Comparison of ENCODE assay signal across 21 cellular contexts in the genomic region with DNA sequence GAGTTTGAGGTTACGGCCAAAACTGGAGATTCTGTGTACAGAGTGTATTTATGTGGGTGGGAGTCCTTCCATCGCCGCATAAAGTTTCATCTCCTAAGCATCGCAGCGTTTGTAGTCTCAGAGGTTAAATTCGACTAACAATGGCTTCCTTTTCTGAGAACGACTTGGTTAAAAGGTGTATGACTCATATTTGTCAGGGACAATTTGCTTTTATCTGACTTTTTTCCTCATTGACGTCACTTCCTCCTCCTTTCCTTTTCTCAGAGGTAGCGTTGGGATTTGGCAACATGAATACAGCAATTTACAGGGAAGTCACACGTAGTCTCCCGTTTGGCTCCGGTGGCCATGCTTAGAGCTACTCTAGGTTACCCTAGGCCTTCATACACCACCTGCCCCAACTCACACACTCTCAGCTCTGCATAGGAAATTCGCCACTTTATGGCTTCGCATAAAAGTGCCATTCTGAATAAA. TPM values are rescaled to one million over a fixed set of nuclear protein-coding genes. Genes with fewer than 3 reads are reported as not detected.
DNase-seq lines count a peak whose midpoint lies in the region; ATAC-seq, FAIRE-seq and TF ChIP-seq lines count a peak whose summit lies in the region.
"Had no signal": no experiment of that assay in that cellular context is flagged by ENCODE, and none has a peak within 500 bp of the region (broad histone marks: within the 10 kb centered on the region; RNA-seq: fewer than 3 reads in every experiment).

No MANE protein-coding gene starts in this region.

- no peak overlapping the region for H3K4me3 Mint-ChIP-seq in nephron
- H3K4me3 Mint-ChIP-seq: activated CD4-positive, alpha-beta memory T cell treated with anti-CD3 and anti-CD28 coated beads, Interleukin-2, amount 10 ng/mL, durations not matched to agents 7 days and 5 days; activated T-cell treated with anti-CD3 and anti-CD28 coated beads, Interleukin-2, amount 50 U/mL, for 4 hours; stimulated activated naive CD8-positive, alpha-beta T cell treated with anti-CD3 and anti-CD28 coated beads, Interleukin-15, Interleukin-2, amounts not matched to agents 100 ng/mL and 50 ng/mL, for 24 hours; T-cell had no signal

- TF ChIP-seq RAD21 in IMR-90 (IDR thresholded peaks at IDR 0.05; ENCODE audit: low read length) (no peak), H1 (IDR thresholded peaks at IDR 0.05 in 1 of 2, conservative IDR thresholded peaks at IDR 0.05 in 1 of 2; ENCODE audit: low read depth in 2 of 2, low read length in 2 of 2) (no peak)

- H3K4me2 ChIP-seq in IMR-90 (ENCODE audit: low read depth, low read length) (no peak overlapping the region), H1 (ENCODE audit: insufficient read depth in 1 of 2, low read depth in 2 of 2, low read length in 2 of 2) (0 out of 4 replicates have a peak overlapping the region, but pooled peaks of 1 of the 2 experiments have one; percentile 14)

- H3K36me3 ChIP-seq in IMR-90 (ENCODE audit: control insufficient read depth, insufficient read depth, low read length) (no peaks in the 10 kb centered on the region), H1 (ENCODE audit: control insufficient read depth in 2 of 4, insufficient read depth in 4 of 4, low read length in 3 of 4) (no peaks in the 10 kb centered on the region)
- H3K36me3 ChIP-seq: brain microvascular endothelial cell, gastroesophageal sphincter, left lung, upper lobe of left lung had no signal

- peak overlapping the region; percentile 73 to 90 (median 89) for H3K27ac Mint-ChIP-seq in nephron
- H3K27ac Mint-ChIP-seq: activated CD4-positive, alpha-beta memory T cell treated with anti-CD3 and anti-CD28 coated beads, Interleukin-2, amount 10 ng/mL, durations not matched to agents 7 days and 5 days; stimulated activated naive CD8-positive, alpha-beta T cell treated with anti-CD3 and anti-CD28 coated beads, Interleukin-15, Interleukin-2, amounts not matched to agents 100 ng/mL and 50 ng/mL, for 24 hours; T-cell had no signal

- H3K79me2 ChIP-seq in H1 (ENCODE audit: control insufficient read depth in 1 of 2, insufficient read depth in 2 of 2, low read length in 2 of 2), result no peaks in the 10 kb centered on the region

- H4K20me1 ChIP-seq in IMR-90 (ENCODE audit: insufficient read depth, low read length) (no peaks in the 10 kb centered on the region), H1 (replicated peaks in 1 of 2; ENCODE audit: control insufficient read depth in 1 of 2, insufficient read depth in 2 of 2, low read length in 2 of 2) (no peaks in the 10 kb centered on the region)

- H2BK5ac ChIP-seq in IMR-90 (ENCODE audit: low read depth, low read length, poor library complexity, severe bottlenecking), result no peak overlapping the region
- H2BK5ac ChIP-seq in H1 (ENCODE audit: low read depth, low read length), result no peak overlapping the region

- H2AK5ac ChIP-seq in IMR-90 (ENCODE audit: low read depth, low read length), result no peak overlapping the region
- no peak overlapping the region for H2AK5ac ChIP-seq in H1 (ENCODE audit: low read depth, low read length)

- POLR2A ChIA-PET in IMR-90 (lab: Charles Lee; ENCODE audit: unreplicated experiment) (no interaction called here), H1 (lab: Charles Lee; ENCODE audit: partially characterized antibody) (no interaction called here)

- CTCF ChIA-PET in IMR-90 (lab: Yijun Ruan, JAX) (no interaction called here), H1 (lab: Charles Lee; ENCODE audit: partially characterized antibody) (interaction anchor here (0.6 kb wide), 1 partner anchor 440 kb away, joined by 3 read pairs; no protein-coding TSS in a partner anchor)

- H2BK12ac ChIP-seq in H1 (ENCODE audit: low read depth, low read length), result no peak overlapping the region

- no peaks in the 10 kb centered on the region for H3K9me3 Mint-ChIP-seq in nephron
- H3K9me3 Mint-ChIP-seq: stimulated activated naive CD8-positive, alpha-beta T cell treated with anti-CD3 and anti-CD28 coated beads, Interleukin-15, Interleukin-2, amounts not matched to agents 100 ng/mL and 50 ng/mL, for 24 hours; T-cell had no signal

- H3K27ac ChIP-seq in IMR-90 (ENCODE audit: insufficient read depth, low read length) (no peak overlapping the region), H1 (ENCODE audit: low read depth, low read length) (no peak overlapping the region)
- H3K27ac ChIP-seq: brain microvascular endothelial cell, left lung, upper lobe of left lung had no signal

- H3K18ac ChIP-seq in IMR-90 (ENCODE audit: low read depth, low read length) (no peak overlapping the region), H1 (ENCODE audit: extremely low read depth, low read length) (0 out of 2 replicates have a peak overlapping the region, but pooled peaks have one; percentile 11)

- ATAC-seq in IMR-90 (ENCODE audit: low read depth) (no peak), HG03442 (IDR thresholded peaks at IDR 0.05; ENCODE audit: unreplicated experiment) (no peak)
- ATAC-seq: activated T-cell treated with anti-CD3 and anti-CD28 coated beads, Interleukin-2, amount 50 U/mL, for 4 hours; gastroesophageal sphincter; left lung; Right ventricle myocardium inferior; T-cell had no signal

- no peak overlapping the region; the same call in 1 of the 2 replicates for H3K14ac ChIP-seq in IMR-90 (replicated peaks; ENCODE audit: low read depth, low read length)
- H3K14ac ChIP-seq in H1 (ENCODE audit: insufficient read length), result no peak overlapping the region

- no peaks in the 10 kb centered on the region for H3K36me3 Mint-ChIP-seq in nephron (ENCODE audit: low read depth)
- H3K36me3 Mint-ChIP-seq: T-cell had no signal

- no peaks in the 10 kb centered on the region for H3K9me3 ChIP-seq in IMR-90 (ENCODE audit: control insufficient read depth, insufficient read depth, low read length)
- H3K9me3 ChIP-seq in H1 (ENCODE audit: insufficient read depth in 2 of 2, low read depth in 1 of 2, low read length in 1 of 2), result no peaks in the 10 kb centered on the region
- H3K9me3 ChIP-seq: Caco-2, gastroesophageal sphincter, left lung, upper lobe of left lung had no signal

- H3K4me1 Mint-ChIP-seq in nephron, result peaks cover 38% of the 10 kb centered on the region
- H3K4me1 Mint-ChIP-seq: activated CD4-positive, alpha-beta memory T cell treated with anti-CD3 and anti-CD28 coated beads, Interleukin-2, amount 10 ng/mL, durations not matched to agents 7 days and 5 days had no signal

- no peak overlapping the region; the same call in 1 of the 2 replicates for H3K4ac ChIP-seq in IMR-90 (ENCODE audit: low read depth, low read length)
- H3K4ac ChIP-seq in H1 (replicated peaks; ENCODE audit: insufficient read length, low read depth, low read length), result no peak overlapping the region

- H4K8ac ChIP-seq in IMR-90 (ENCODE audit: low read depth in 2 of 2, low read length in 2 of 2) (no peak overlapping the region), H1 (ENCODE audit: extremely low read depth, insufficient read depth, low read length) (no peak overlapping the region)

- H3K4me1 ChIP-seq in IMR-90 (ENCODE audit: control insufficient read depth, insufficient read depth, low read length), result no peaks in the 10 kb centered on the region; the same call in 1 of the 2 replicates
- peaks cover 0 to 13% (median 3%) of the 10 kb centered on the region in 4 experiments; a peak in 5 of 7 replicates for H3K4me1 ChIP-seq in H1 (replicated peaks in 1 of 4; ENCODE audit: control insufficient read depth in 3 of 4, insufficient read depth in 4 of 4, low read length in 3 of 4)
- H3K4me1 ChIP-seq: gastroesophageal sphincter, left lung, upper lobe of left lung had no signal

- no peak for TF ChIP-seq CTCF in IMR-90 (conservative IDR thresholded peaks at IDR 0.05; ENCODE audit: low read depth, low read length)
- no peak for TF ChIP-seq CTCF in H1 (IDR thresholded peaks at IDR 0.05; ENCODE audit: control extremely low read depth in 1 of 3, insufficient read depth in 1 of 3, low read depth in 1 of 3, low read length in 3 of 3)
- no peak for TF ChIP-seq CTCF in nephron (IDR thresholded peaks at IDR 0.05; ENCODE audit: unreplicated experiment in 3 of 3)

- H3K79me1 ChIP-seq in IMR-90 (ENCODE audit: low read depth in 1 of 2, low read length in 2 of 2) (no peaks in the 10 kb centered on the region), H1 (ENCODE audit: low read depth, low read length) (no peaks in the 10 kb centered on the region)

- H3K4me3 ChIP-seq in IMR-90 (ENCODE audit: insufficient read depth, low read depth, low read length) (no peak overlapping the region), H1 (ENCODE audit: extremely low read depth in 1 of 4, insufficient read depth in 2 of 4, low read depth in 3 of 4, low read length in 4 of 4) (no peak overlapping the region)
- H3K4me3 ChIP-seq: gastroesophageal sphincter, left lung, upper lobe of left lung had no signal

- no peak for FAIRE-seq in H1 (lab: Jason Lieb, UNC)
- FAIRE-seq: GM12891 had no signal

- H3K23ac ChIP-seq in IMR-90 (ENCODE audit: low read depth, low read length) (no peak overlapping the region), H1 (ENCODE audit: insufficient read length) (no peak overlapping the region)

- no peak overlapping the region for H2AK9ac ChIP-seq in IMR-90 (replicated peaks; ENCODE audit: low read depth, low read length, poor library complexity)

- dilution Hi-C loops in IMR-90 (cut with HindIII; ENCODE audit: low sequenced_read_pairs, unreplicated experiment), result no loop called here

- no peak overlapping the region; the same call in 1 of the 2 replicates for H4K5ac ChIP-seq in IMR-90 (ENCODE audit: low read depth, low read length)
- no peak overlapping the region for H4K5ac ChIP-seq in H1 (ENCODE audit: insufficient read length, low read depth, low read length)

- no peak for TF ChIP-seq EP300 in H1 (IDR thresholded peaks at IDR 0.05; ENCODE audit: borderline replicate concordance in 1 of 2, low read depth in 2 of 2, low read length in 2 of 2)

- H4K91ac ChIP-seq in IMR-90 (ENCODE audit: insufficient read depth, low read depth, low read length), result no peak overlapping the region
- H4K91ac ChIP-seq in H1 (replicated peaks; ENCODE audit: insufficient read length, low read length), result no peak overlapping the region

- no peak overlapping the region for H3K9ac ChIP-seq in IMR-90 (ENCODE audit: low read depth, low read length)
- H3K9ac ChIP-seq in H1 (replicated peaks in 1 of 4; ENCODE audit: extremely low read depth in 1 of 4, low read depth in 3 of 4, low read length in 3 of 4), result no peak overlapping the region

- DNase-seq in COLO829 (ENCODE audit: low spot score), result peak; percentile 81
- DNase-seq in IMR-90, result peak; percentile 25
- no peak for DNase-seq in H1 (ENCODE audit: low read depth in 1 of 2, low spot score in 2 of 2)
- DNase-seq in NCI-H524 (lab: John Stamatoyannopoulos, UW), result no peak
- no peak for DNase-seq in NCI-H82 treated with DMSO at 0.1 percent for 48 hours (lab: John Stamatoyannopoulos, UW; ENCODE audit: unreplicated experiment)
- no peak for DNase-seq in kidney glomerular epithelial cell (lab: John Stamatoyannopoulos, UW)
- DNase-seq: activated CD4-positive, alpha-beta memory T cell treated with anti-CD3 and anti-CD28 coated beads, Interleukin-2, amount 10 ng/mL, durations not matched to agents 7 days and 5 days; activated T-cell treated with anti-CD3 and anti-CD28 coated beads, Interleukin-2, amount 50 U/mL, for 4 hours; brain microvascular endothelial cell; Caco-2; left lung; NCI-H1930; NCI-H510A; T-cell; upper lobe of left lung had no signal

- no peaks in the 10 kb centered on the region for H3K9me1 ChIP-seq in IMR-90 (ENCODE audit: insufficient read depth, low read length)

- 100% methylated on average over 1 of the region's 14 CpGs; no CpG with 5 or more reads in 1 of the 2 experiments for WGBS in IMR-90 (ENCODE audit: extremely low coverage in 2 of 2, insufficient read length in 1 of 2), 2 experiments
- 81% methylated on average over 14 of the region's 14 CpGs; no CpG with 5 or more reads in 1 of the 2 experiments for WGBS in H1 (ENCODE audit: extremely low coverage in 1 of 2, insufficient coverage in 1 of 2, insufficient read length in 1 of 2, insufficient replicate concordance in 2 of 2, low coverage in 1 of 2, low lambda C conversion rate in 2 of 2, missing lambda C conversion rate in 1 of 2), 2 experiments

- H2BK20ac ChIP-seq in IMR-90 (ENCODE audit: low read depth, low read length), result no peak overlapping the region
- no peak overlapping the region for H2BK20ac ChIP-seq in H1 (ENCODE audit: low read length)

- H2BK120ac ChIP-seq in IMR-90 (ENCODE audit: low read depth, low read length), result no peak overlapping the region
- H2BK120ac ChIP-seq in H1 (replicated peaks; ENCODE audit: low read depth, low read length), result no peak overlapping the region

- no TSS peak for BruUV-seq in IMR-90 (replicated peaks; lab: Mats Ljungman, UMichigan)

- peak overlapping the region; percentile 83 for H2AFZ ChIP-seq in IMR-90 (replicated peaks; ENCODE audit: low read length, poor library complexity)
- no peak overlapping the region for H2AFZ ChIP-seq in H1 (ENCODE audit: low read length)

- in situ Hi-C loops in IMR-90 (cut with MboI; ENCODE audit: low sequenced_read_pairs), result no loop called here

- peaks cover 4% of the 10 kb centered on the region; the same call in 1 of the 2 replicates for H3K23me2 ChIP-seq in H1 (ENCODE audit: low read depth, low read length)

- TF ChIP-seq POLR2A in IMR-90 (IDR thresholded peaks at IDR 0.05; ENCODE audit: low read depth, low read length) (no peak), H1 (IDR thresholded peaks at IDR 0.05; ENCODE audit: control extremely low read depth in 1 of 2, low read depth in 2 of 2, low read length in 2 of 2) (no peak)

- H3K27me3 ChIP-seq in IMR-90 (ENCODE audit: control insufficient read depth, insufficient read depth, low read length), result no peaks in the 10 kb centered on the region
- peaks cover 10 to 32% (median 27%) of the 10 kb centered on the region in 4 experiments for H3K27me3 ChIP-seq in H1 (replicated peaks in 1 of 4; ENCODE audit: control insufficient read depth in 3 of 4, extremely low read depth in 1 of 4, insufficient read depth in 3 of 4, low read length in 3 of 4)
- H3K27me3 ChIP-seq: brain microvascular endothelial cell, gastroesophageal sphincter, left lung, upper lobe of left lung had no signal

- H3K27me3 Mint-ChIP-seq in nephron (ENCODE audit: low read depth), result no peaks in the 10 kb centered on the region
- H3K27me3 Mint-ChIP-seq: stimulated activated naive CD8-positive, alpha-beta T cell treated with anti-CD3 and anti-CD28 coated beads, Interleukin-15, Interleukin-2, amounts not matched to agents 100 ng/mL and 50 ng/mL, for 24 hours; T-cell had no signal

- intact Hi-C loops in IMR-90 (cut with micrococcal nuclease), result no loop called here

- peak overlapping the region; percentile 23; the same call in 1 of the 3 replicates for H2BK15ac ChIP-seq in IMR-90 (ENCODE audit: low read depth, low read length)
- H2BK15ac ChIP-seq in H1 (ENCODE audit: low read length), result no peak overlapping the region

- no peak overlapping the region for H3K56ac ChIP-seq in IMR-90 (ENCODE audit: extremely low read depth, insufficient read depth, low read length)
- no peak overlapping the region for H3K56ac ChIP-seq in H1 (replicated peaks; ENCODE audit: insufficient read length, low read depth, low read length)

RNA-seq across cellular contexts. Expression of a gene that starts 37.6 kb away (rescaled TPM):
- 1.3 and 1.7 TPM in 2 replicates for total RNA-seq in IMR-90 (2012; rRNA removed)
- polyA plus RNA-seq in IMR-90 (2012; rRNA removed) (12.2 and 16.6 TPM in 2 replicates), H1 (2011; rRNA removed) (33.9 and 52.6 TPM in 2 replicates)
- 9.2 and 13.9 TPM in 2 replicates for polyA plus RNA-seq in IMR-90 (2012; cell fraction: cytosol; rRNA removed)
- polyA plus RNA-seq in IMR-90 (2012; cell fraction: nucleus; rRNA removed; ENCODE audit: low replicate concordance), result 39.1 and 40.0 TPM in 2 replicates
- 63.7 and 67.3 TPM in 2 replicates for total RNA-seq in H1 (2021; fragmentation: NEBNext Ultra II Directional; extraction: Animal tissue kit (Norgen Biotek cat#: 25700))
- polyA plus RNA-seq in H1 (2011; cell fraction: cytosol; rRNA removed), result 15.1 TPM
- 89.0 TPM for polyA plus RNA-seq in H1 (2011; cell fraction: nucleus; rRNA removed)
- 60.9 to 109 TPM (median 93.0 TPM) in 4 replicates for polyA plus RNA-seq in H1 (2012, experiment 1 of 2)
- polyA plus RNA-seq in H1 (2012, experiment 2 of 2), result 26.5 TPM
- polyA plus RNA-seq in H1 (2013, experiment 1 of 2), result 79.6 TPM
- polyA plus RNA-seq in H1 (2013, experiment 2 of 2), result 75.5 TPM
- polyA minus RNA-seq in H1 (2011; rRNA and poly(A)+ RNA removed), result 33.9 and 38.1 TPM in 2 replicates
- polyA minus RNA-seq in H1 (2011; cell fraction: cytosol; rRNA and poly(A)+ RNA removed), result 58.9 TPM
- 106 TPM for polyA minus RNA-seq in H1 (2011; cell fraction: nucleus; rRNA and poly(A)+ RNA removed)

Comparison
In these comparisons a context has a peak if more than half of its experiments do, and no peak if none do; other contexts are left out.
1. DNase-seq: peak in COLO829 (single experiment) and IMR-90 (single experiment); none in H1 (0 of 2), NCI-H524 (0 of 2), NCI-H82 treated with DMSO at 0.1 percent for 48 hours (single experiment) and kidney glomerular epithelial cell (single experiment).
2. RNA of a gene that starts 37.6 kb away (total RNA-seq): 63.7 to 67.3 TPM in H1; 1.3 to 1.7 TPM in IMR-90; every median in the first group is over 10 times any median in the second.